16 cellular contexts compared by ENCODE assay signal in genomic region chr2:159795781-159796667, GRCh38. TPM values are rescaled to one million over a fixed set of nuclear protein-coding genes. Genes with fewer than 3 reads are reported as not detected.
DNase-seq lines count a peak whose midpoint lies in the region; ATAC-seq and TF ChIP-seq lines count a peak whose summit lies in the region.
"Had no signal": no experiment of that assay in that cellular context is flagged by ENCODE, and none has a peak within 500 bp of the region (broad histone marks: within the 10 kb centered on the region; RNA-seq: fewer than 3 reads in every experiment).

No MANE protein-coding gene starts in this region.

- 81 to 87% (median 83%) methylated on average over 7 of the region's 7 CpGs for WGBS in psoas muscle, 3 donors

- peaks cover 13% of the 10 kb centered on the region for H3K4me1 ChIP-seq in psoas muscle
- H3K4me1 ChIP-seq: SJCRH30 had no signal

- H3K36me3 ChIP-seq in psoas muscle (ENCODE audit: insufficient read depth in 1 of 2, low read depth in 1 of 2), result no peaks in the 10 kb centered on the region
- H3K36me3 ChIP-seq: SJCRH30 had no signal

- H3K4me3 ChIP-seq in fibroblast of pulmonary artery (replicated peaks; ENCODE audit: low read depth, low read length) (peak overlapping the region; percentile 88), psoas muscle (peak overlapping the region; percentile 85)
- H3K4me3 ChIP-seq: BLaER1 treated with 17β-estradiol and CSF1 and Interleukin-3, amounts not matched to agents 10 nM and 100 nM; lung; SJCRH30 had no signal

- CTCF ChIA-PET in T-cell (lab: Charles Lee), result no interaction called here

- peaks cover 6% of the 10 kb centered on the region for H3K36me3 Mint-ChIP-seq in T-cell
- H3K36me3 Mint-ChIP-seq: stimulated activated effector memory CD8-positive, alpha-beta T cell treated with anti-CD3 and anti-CD28 coated beads, Interleukin-12 subunit alpha, Interleukin-12 subunit beta, amount 100 ng/mL, for 72 hours had no signal

- intact Hi-C loops in psoas muscle (cut with DNase I), result no loop called here

- peaks cover 0 to 14% (median 0%) of the 10 kb centered on the region in 3 donors for H3K27me3 ChIP-seq in psoas muscle (ENCODE audit: insufficient read depth in 3 of 3, low read length in 2 of 3)
- H3K27me3 ChIP-seq: SJCRH30 had no signal

- no peak overlapping the region for H3K27ac ChIP-seq in psoas muscle
- H3K27ac ChIP-seq: BLaER1 treated with 17β-estradiol and CSF1 and Interleukin-3, amounts not matched to agents 10 nM and 100 nM; SJCRH30 had no signal

- TF ChIP-seq CTCF in fibroblast of pulmonary artery (IDR thresholded peaks at IDR 0.05; ENCODE audit: low read length, missing control alignments) (no peak), psoas muscle (IDR thresholded peaks at IDR 0.05) (no peak)

- H3K4me3 Mint-ChIP-seq in T-cell, result peak overlapping the region in 2 of 3 donors; percentile 55 to 79

- no peak overlapping the region for H3K27ac Mint-ChIP-seq in T-cell
- H3K27ac Mint-ChIP-seq: stimulated activated effector memory CD8-positive, alpha-beta T cell treated with anti-CD3 and anti-CD28 coated beads, Interleukin-12 subunit alpha, Interleukin-12 subunit beta, amount 100 ng/mL, for 72 hours had no signal

- no peaks in the 10 kb centered on the region for H3K9me3 ChIP-seq in psoas muscle
- H3K9me3 ChIP-seq: SJCRH30 had no signal

- POLR2A ChIA-PET in T-cell (lab: Charles Lee), result no interaction called here

- no peaks in the 10 kb centered on the region for H3K9me3 Mint-ChIP-seq in T-cell
- H3K9me3 Mint-ChIP-seq: stimulated activated effector memory CD8-positive, alpha-beta T cell treated with anti-CD3 and anti-CD28 coated beads, Interleukin-12 subunit alpha, Interleukin-12 subunit beta, amount 100 ng/mL, for 72 hours had no signal

- H3K4me1 Mint-ChIP-seq in T-cell, result peaks cover 10 to 23% (median 23%) of the 10 kb centered on the region in 3 donors

- ATAC-seq in T-cell (replicated peaks in 1 of 4) (no peak), psoas muscle (no peak), GM21717 (IDR thresholded peaks at IDR 0.05; ENCODE audit: unreplicated experiment) (no peak)
- ATAC-seq: stimulated activated effector memory CD8-positive, alpha-beta T cell treated with anti-CD3 and anti-CD28 coated beads, Interleukin-12 subunit alpha, Interleukin-12 subunit beta, amount 100 ng/mL, for 72 hours had no signal

- peak; percentile 14 for DNase-seq in GM03348 (ENCODE audit: low spot score)
- DNase-seq in T-cell, result no peak
- peak; percentile 31 for DNase-seq in fibroblast of pulmonary artery (ENCODE audit: low read depth)
- no peak for DNase-seq in psoas muscle
- DNase-seq in NCI-H187 treated with DMSO at 0.1 percent for 48 hours (lab: John Stamatoyannopoulos, UW), result no peak
- DNase-seq in DMS114 treated with DMSO at 0.1 percent for 48 hours (lab: John Stamatoyannopoulos, UW; ENCODE audit: unreplicated experiment), result no peak
- no peak for DNase-seq in DMS53 (lab: John Stamatoyannopoulos, UW)
- DNase-seq: effector memory CD4-positive, alpha-beta T cell; GDM1; glutamatergic neuron; KBM-7; SJCRH30 had no signal

- peaks cover 9 to 18% of the 10 kb centered on the region in 2 donors for H3K27me3 Mint-ChIP-seq in T-cell

RNA-seq across cellular contexts. Expression of gene CD302, which starts 2.0 kb away (rescaled TPM):
- 1 to 10 TPM; 1.0 to 1.6 (median 1.2) TPM for total RNA-seq in T-cell
- total RNA-seq in psoas muscle, result 1 to 10 TPM; 4.6 to 7.5 (median 5.3) TPM
- polyA plus RNA-seq in psoas muscle, result 1 to 10 TPM; 2.7 to 3.1 (median 3.1) TPM

Comparison
In these comparisons a context has a peak if more than half of its experiments do, and no peak if none do; other contexts are left out.
1. DNase-seq: peak in GM03348 (single experiment) and fibroblast of pulmonary artery (single experiment); none in T-cell (0 of 34), psoas muscle (0 of 2), NCI-H187 treated with DMSO at 0.1 percent for 48 hours (single experiment), DMS114 treated with DMSO at 0.1 percent for 48 hours (single experiment) and DMS53 (single experiment).